Comparison of ENCODE assay signal across 13 cellular contexts in genomic region chr13:42266464-42266863, GRCh38. TPM values are rescaled to one million over a fixed set of nuclear protein-coding genes. Genes with fewer than 3 reads are reported as not detected.
DNase-seq lines count a peak whose midpoint lies in the region; ATAC-seq and TF ChIP-seq lines count a peak whose summit lies in the region.
"Had no signal": no experiment of that assay in that cellular context is flagged by ENCODE, and none has a peak within 500 bp of the region (broad histone marks: within the 10 kb centered on the region; RNA-seq: fewer than 3 reads in every experiment).

No MANE protein-coding gene starts in this region.

- H3K4me1 ChIP-seq in DND-41 (ENCODE audit: insufficient read depth, low read length) (peaks cover 10% of the 10 kb centered on the region), PC-3 (ENCODE audit: insufficient read depth, low read length) (peaks cover 9% of the 10 kb centered on the region), testis (no peaks in the 10 kb centered on the region)

- H3K36me3 ChIP-seq in DND-41 (ENCODE audit: insufficient read depth, low read length) (no peaks in the 10 kb centered on the region), PC-3 (ENCODE audit: low read depth, low read length) (no peaks in the 10 kb centered on the region), testis (ENCODE audit: low read depth, missing control alignments) (no peaks in the 10 kb centered on the region)

- POLR2A ChIA-PET in PC-3 (lab: Charles Lee; ENCODE audit: unreplicated experiment): no interaction called here

- intact Hi-C loops in PC-3 (cut with micrococcal nuclease) (no loop called here), testis (cut with DNase I; ENCODE audit: low total_unique reads) (no loop called here)

- no TSS peak for BruUV-seq in PC-3 (replicated peaks; lab: Mats Ljungman, UMichigan)

- TF ChIP-seq CTCF in DND-41 (IDR thresholded peaks at IDR 0.05; ENCODE audit: borderline replicate concordance, extremely low read depth, low read length, poor library complexity, severe bottlenecking) (no peak), PC-3 (conservative IDR thresholded peaks at IDR 0.05; ENCODE audit: low read depth, low read length) (no peak), testis (IDR thresholded peaks at IDR 0.05) (no peak)

- WGBS in testis, 2 donors: 75 to 76% methylated on average over 3 of the region's 3 CpGs

- ATAC-seq in DND-41 (ENCODE audit: insufficient read depth, low read depth) (no peak), PC-3 (peak; percentile 54), HG02981 (IDR thresholded peaks at IDR 0.05; ENCODE audit: unreplicated experiment) (no peak)
- no peak for ATAC-seq in stimulated activated naive CD8-positive, alpha-beta T cell treated with anti-CD3 and anti-CD28 coated beads, Interleukin-15, Interleukin-2, amounts not matched to agents 100 U/mL and 50 U/mL, for 24 hours

- H3K27ac ChIP-seq in DND-41 (ENCODE audit: low read length) (no peak overlapping the region), PC-3 (ENCODE audit: low read length) (no peak overlapping the region), testis (no peak overlapping the region)
- H3K27ac ChIP-seq: KMS-11 had no signal

- no peak for DNase-seq in DND-41
- peak; percentile 32 for DNase-seq in PC-3
- DNase-seq in fibroblast of peridontal ligament (ENCODE audit: extremely low read depth): peak; percentile 43
- peak; percentile 47 for DNase-seq in non-pigmented ciliary epithelial cell (ENCODE audit: low read depth)
- no peak for DNase-seq in testis
- DNase-seq in stimulated activated naive CD8-positive, alpha-beta T cell treated with anti-CD3 and anti-CD28 coated beads, Interleukin-15, Interleukin-2, amounts not matched to agents 100 U/mL and 50 U/mL, for 24 hours: no peak
- no peak for DNase-seq in activated naive CD4-positive, alpha-beta T cell (lab: John Stamatoyannopoulos, UW)
- DNase-seq: activated T-cell treated with anti-CD3 and anti-CD28 coated beads, Interleukin-2, amount 50 U/mL, for 48 hours; amygdala; CD4-positive, alpha-beta memory T cell; NCI-H2107 had no signal

- no peak overlapping the region for H3K9ac ChIP-seq in DND-41 (ENCODE audit: low read depth, low read length)
- no peak overlapping the region for H3K9ac ChIP-seq in PC-3 (ENCODE audit: low read length)
- H3K9ac ChIP-seq: KMS-11 had no signal

- H3K79me2 ChIP-seq in DND-41 (ENCODE audit: insufficient read depth, low read length) (peaks cover 3% of the 10 kb centered on the region; the same call in 1 of the 2 replicates), PC-3 (ENCODE audit: low read length) (no peaks in the 10 kb centered on the region)

- CTCF ChIA-PET in PC-3 (lab: Charles Lee): no interaction called here

- no peak for TF ChIP-seq POLR2A in testis (IDR thresholded peaks at IDR 0.05)

- H3K27me3 ChIP-seq in DND-41 (ENCODE audit: insufficient read depth, low read length, poor library complexity) (no peaks in the 10 kb centered on the region), PC-3 (ENCODE audit: low read length) (no peaks in the 10 kb centered on the region), testis (no peaks in the 10 kb centered on the region)

- H3K9me3 ChIP-seq in DND-41 (ENCODE audit: insufficient read depth, low read length, severe bottlenecking) (peaks cover 3% of the 10 kb centered on the region), PC-3 (ENCODE audit: low read length) (no peaks in the 10 kb centered on the region), testis (no peaks in the 10 kb centered on the region)

- no peaks in the 10 kb centered on the region for H4K20me1 ChIP-seq in DND-41 (ENCODE audit: insufficient read depth, low read length)
- H4K20me1 ChIP-seq in PC-3 (ENCODE audit: low read length): no peaks in the 10 kb centered on the region

- H3K9me2 ChIP-seq in PC-3 (replicated peaks; ENCODE audit: low read length): no peaks in the 10 kb centered on the region

- H3F3A ChIP-seq in PC-3 (ENCODE audit: low read length, unreplicated experiment): no peaks in the 10 kb centered on the region

- H3K4me3 ChIP-seq in DND-41 (ENCODE audit: low read depth in 1 of 2, low read length in 2 of 2) (no peak overlapping the region), PC-3 (ENCODE audit: low read length) (no peak overlapping the region), testis (no peak overlapping the region)

- H2AFZ ChIP-seq in DND-41 (ENCODE audit: low read depth, low read length): 0 out of 2 replicates have a peak overlapping the region, but pooled peaks have one; percentile 20
- no peak overlapping the region for H2AFZ ChIP-seq in PC-3 (ENCODE audit: low read length)

- H3K4me2 ChIP-seq in DND-41 (ENCODE audit: insufficient read depth, low read length) (no peak overlapping the region), PC-3 (ENCODE audit: low read length) (no peak overlapping the region)
- H3K4me2 ChIP-seq: KMS-11 had no signal

RNA-seq across cellular contexts. Expression of gene AKAP11, which starts 5.5 kb away (rescaled TPM):
- total RNA-seq in PC-3 (2014; rRNA removed) (5.2 and 7.2 TPM in 2 replicates), testis (10 to 100 TPM; 48.4 to 62.0 TPM)
- 31.5 TPM for polyA plus RNA-seq in testis (ENCODE audit: insufficient read depth, low read depth, low replicate concordance)

Comparison
In these comparisons a context has a peak if more than half of its experiments do, and no peak if none do; other contexts are left out.
1. DNase-seq: peak in PC-3 (single experiment), fibroblast of peridontal ligament (single experiment) and non-pigmented ciliary epithelial cell (single experiment); none in DND-41 (single experiment), testis (single experiment), stimulated activated naive CD8-positive, alpha-beta T cell treated with anti-CD3 and anti-CD28 coated beads, Interleukin-15, Interleukin-2, amounts not matched to agents 100 U/mL and 50 U/mL, for 24 hours (single experiment) and activated naive CD4-positive, alpha-beta T cell (0 of 4).